In genomic region chr13:95221991-95222732, GRCh38 we compare ENCODE assay signal across 16 cellular contexts.
DNase-seq lines count a peak whose midpoint lies in the region; ATAC-seq, FAIRE-seq and TF ChIP-seq lines count a peak whose summit lies in the region.
"Had no signal": no experiment of that assay in that cellular context is flagged by ENCODE, and none has a peak within 500 bp of the region (broad histone marks: within the 10 kb centered on the region; RNA-seq: fewer than 3 reads in every experiment).

No MANE protein-coding gene starts in this region.

- H3K27ac Mint-ChIP-seq in central memory CD8-positive, alpha-beta T cell (ENCODE audit: low read depth): peak overlapping the region; percentile 80
- H3K27ac Mint-ChIP-seq: B cell, type B pancreatic cell had no signal

- H3K4me1 Mint-ChIP-seq in central memory CD8-positive, alpha-beta T cell: no peaks in the 10 kb centered on the region

- peaks cover 6% of the 10 kb centered on the region for H3K36me3 ChIP-seq in left ventricle myocardium inferior
- H3K36me3 ChIP-seq: cardiac muscle cell, esophagus muscularis mucosa had no signal

- DNase-seq in GM18507 (ENCODE audit: extremely low spot score, insufficient read length, low read depth) (no peak), DMS79 treated with DMSO at 0.1 percent for 48 hours (lab: John Stamatoyannopoulos, UW) (no peak), left ventricle myocardium inferior (no peak)
- DNase-seq in central memory CD8-positive, alpha-beta T cell (ENCODE audit: low spot score in 2 of 2): no peak
- no peak for DNase-seq in activated CD4-positive, alpha-beta T cell treated with anti-CD3 and anti-CD28 coated beads, Interleukin-2, amount 50 U/mL, for 1 hour
- DNase-seq: activated CD4-positive, alpha-beta T cell treated with anti-CD3 and anti-CD28 coated beads for 4 hours; activated effector memory CD4-positive, alpha-beta T cell treated with Interleukin-2 at 50 U/mL for 16 hours; NCI-H1048 had no signal

- H3K4me3 Mint-ChIP-seq in central memory CD8-positive, alpha-beta T cell: no peak overlapping the region
- H3K4me3 Mint-ChIP-seq: B cell, type B pancreatic cell had no signal

- H3K4me3 ChIP-seq in left ventricle myocardium inferior: no peak overlapping the region
- H3K4me3 ChIP-seq: cardiac muscle cell, esophagus muscularis mucosa had no signal

- no peaks in the 10 kb centered on the region for H3K9me3 Mint-ChIP-seq in central memory CD8-positive, alpha-beta T cell
- H3K9me3 Mint-ChIP-seq: type B pancreatic cell had no signal

- H3K27ac ChIP-seq in left ventricle myocardium inferior (replicated peaks): no peak overlapping the region
- H3K27ac ChIP-seq: cardiac muscle cell, esophagus muscularis mucosa had no signal

- intact Hi-C loops in left ventricle myocardium inferior (cut with micrococcal nuclease): no loop called here

- H3K4me1 ChIP-seq in left ventricle myocardium inferior: peaks cover 11% of the 10 kb centered on the region
- H3K4me1 ChIP-seq: esophagus muscularis mucosa had no signal

- no peaks in the 10 kb centered on the region for H3K27me3 Mint-ChIP-seq in central memory CD8-positive, alpha-beta T cell
- H3K27me3 Mint-ChIP-seq: B cell, type B pancreatic cell had no signal

- no peaks in the 10 kb centered on the region for H3K9me3 ChIP-seq in left ventricle myocardium inferior (replicated peaks)
- H3K9me3 ChIP-seq: esophagus muscularis mucosa had no signal

- no peaks in the 10 kb centered on the region for H3K27me3 ChIP-seq in left ventricle myocardium inferior (ENCODE audit: low read depth)
- H3K27me3 ChIP-seq: cardiac muscle cell, esophagus muscularis mucosa had no signal

- ATAC-seq in GM19468 (IDR thresholded peaks at IDR 0.05; ENCODE audit: extremely low read depth, unreplicated experiment) (peak; percentile 16), HG03108 (IDR thresholded peaks at IDR 0.05; ENCODE audit: unreplicated experiment) (peak; percentile 42), GM21717 (IDR thresholded peaks at IDR 0.05; ENCODE audit: unreplicated experiment) (no peak)
- no peak for ATAC-seq in central memory CD8-positive, alpha-beta T cell (replicated peaks; ENCODE audit: extremely low read depth, poor library complexity, severe bottlenecking)

- TF ChIP-seq CTCF in left ventricle myocardium inferior (IDR thresholded peaks at IDR 0.05; ENCODE audit: borderline replicate concordance): no peak

- H3K36me3 Mint-ChIP-seq in central memory CD8-positive, alpha-beta T cell (ENCODE audit: insufficient read depth): peaks cover 2% of the 10 kb centered on the region
- H3K36me3 Mint-ChIP-seq: type B pancreatic cell had no signal

- peak; percentile 5 for FAIRE-seq in GM18507 (lab: Jason Lieb, UNC)
- FAIRE-seq: G401.6 had no signal

Comparison
In these comparisons a context has a peak if more than half of its experiments do, and no peak if none do; other contexts are left out.
1. ATAC-seq: peak in GM19468 (single experiment) and HG03108 (single experiment); none in central memory CD8-positive, alpha-beta T cell (single experiment) and GM21717 (single experiment).